17 cellular contexts compared by ENCODE assay signal in the genomic region with DNA sequence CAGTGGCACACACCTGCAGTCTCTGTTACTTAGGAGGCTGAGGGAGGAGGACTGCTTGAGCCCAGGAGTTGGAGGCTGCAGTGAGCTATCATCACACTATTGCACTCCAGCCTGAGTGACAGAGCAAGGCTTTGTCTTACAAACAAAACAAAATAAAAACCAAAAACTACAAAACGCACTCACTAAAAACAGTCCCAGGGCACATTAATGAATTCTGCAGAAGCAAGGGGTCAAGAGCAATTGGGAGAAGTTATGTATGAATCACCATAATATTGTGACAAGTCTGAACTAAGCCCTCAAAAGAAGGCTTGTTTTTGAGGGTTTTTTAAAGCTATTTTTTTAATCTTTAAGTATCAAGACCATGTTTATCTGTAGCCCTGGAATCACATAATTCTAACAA.
A peak's percentile ranks its signal among the peaks of the same experiment; 100 is the strongest.
DNase-seq lines count a peak whose midpoint lies in the region; ATAC-seq and TF ChIP-seq lines count a peak whose summit lies in the region.
"Had no signal": no experiment of that assay in that cellular context is flagged by ENCODE, and none has a peak within 500 bp of the region (broad histone marks: within the 10 kb centered on the region; RNA-seq: fewer than 3 reads in every experiment).

No MANE protein-coding gene starts in this region.

- DNase-seq in EH (ENCODE audit: low read depth): peak; percentile 24
- peak; percentile 24 for DNase-seq in M059J (ENCODE audit: low read depth)
- DNase-seq in epithelial cell of esophagus (ENCODE audit: low read depth): peak; percentile 24
- no peak for DNase-seq in nephron progenitor cell
- DNase-seq in COLO829 (ENCODE audit: low spot score): no peak
- DNase-seq: GF-D8, KBM-7, NCI-H1048, NCI-H2081 treated with DMSO at 0.1 percent for 48 hours, NCI-H2227 treated with DMSO at 0.1 percent for 48 hours, NCI-H524 treated with DMSO at 0.1 percent for 48 hours had no signal

- H3K27me3 Mint-ChIP-seq in nephron progenitor cell (ENCODE audit: low read depth, poor library complexity): no peaks in the 10 kb centered on the region

- no peak for TF ChIP-seq CTCF in epithelial cell of esophagus (IDR thresholded peaks at IDR 0.05; ENCODE audit: insufficient read depth, low read depth, low read length, missing control alignments)
- TF ChIP-seq CTCF in nephron progenitor cell (IDR thresholded peaks at IDR 0.05): no peak

- peak overlapping the region; percentile 19 for H3K27ac Mint-ChIP-seq in nephron progenitor cell

- ATAC-seq in HG03439 (IDR thresholded peaks at IDR 0.05; ENCODE audit: unreplicated experiment) (no peak), esophagus mucosa (no peak), GM19463 (IDR thresholded peaks at IDR 0.05; ENCODE audit: unreplicated experiment) (no peak)

- H3K9me3 Mint-ChIP-seq in nephron progenitor cell: no peaks in the 10 kb centered on the region

- peaks cover 30% of the 10 kb centered on the region for H3K4me1 Mint-ChIP-seq in nephron progenitor cell

- no peak overlapping the region for H3K4me3 ChIP-seq in epithelial cell of esophagus (ENCODE audit: low read length)
- H3K4me3 ChIP-seq: A549; BLaER1 treated with 17β-estradiol and CSF1 and Interleukin-3, amounts not matched to agents 10 nM and 100 nM; HAP-1 had no signal

- peaks cover 4% of the 10 kb centered on the region for H3K36me3 Mint-ChIP-seq in nephron progenitor cell (ENCODE audit: low read depth)

- no peak overlapping the region for H3K4me3 Mint-ChIP-seq in nephron progenitor cell

Comparison
In these comparisons a context has a peak if more than half of its experiments do, and no peak if none do; other contexts are left out.
1. DNase-seq: peak in EH (single experiment), M059J (single experiment) and epithelial cell of esophagus (single experiment); none in nephron progenitor cell (single experiment) and COLO829 (single experiment).